Comparison of ENCODE assay signal across 21 cellular contexts in genomic region chr10:25786899-25787298, GRCh38.
"Had no signal": no experiment of that assay in that cellular context is flagged by ENCODE, and none has a peak within 500 bp of the region (broad histone marks: within the 10 kb centered on the region; RNA-seq: fewer than 3 reads in every experiment).

No MANE protein-coding gene starts in this region.

- H3K4me1 ChIP-seq: esophagus muscularis mucosa, foreskin keratinocyte, gastroesophageal sphincter, heart left ventricle, left lung, lower lobe of right lung had no signal

- H3K9me3 ChIP-seq: esophagus muscularis mucosa, gastroesophageal sphincter, heart left ventricle, left lung, lower lobe of right lung had no signal

- H3K4me2 ChIP-seq: hepatocyte had no signal

- FAIRE-seq: colon, endothelial cell of umbilical vein, frontal cortex, islet of Langerhans, keratinocyte had no signal

- H3K27me3 ChIP-seq: esophagus muscularis mucosa, foreskin keratinocyte, gastroesophageal sphincter, hepatocyte, left lung had no signal

- H3K4me3 ChIP-seq: coronary artery, dorsolateral prefrontal cortex, esophagus muscularis mucosa, gastroesophageal sphincter, heart left ventricle, hepatocyte, left lung, lower lobe of right lung had no signal

- ATAC-seq: foreskin keratinocyte, gastroesophageal sphincter, heart left ventricle, left cardiac atrium, left lung, left ventricle myocardium superior, lower lobe of right lung had no signal

- H2AFZ ChIP-seq: hepatocyte had no signal

- H3K36me3 ChIP-seq: esophagus muscularis mucosa, gastroesophageal sphincter, heart left ventricle, left lung, lower lobe of right lung had no signal

- H3K27ac ChIP-seq: coronary artery, dorsolateral prefrontal cortex, esophagus muscularis mucosa, foreskin keratinocyte, gastroesophageal sphincter, heart left ventricle, hepatocyte, left lung, lower lobe of right lung had no signal

- DNase-seq: dermis blood vessel endothelial cell; dorsolateral prefrontal cortex; effector CD4-positive, alpha-beta T cell; effector memory CD4-positive, alpha-beta T cell; foreskin keratinocyte; heart left ventricle; left cardiac atrium; left lung; left ventricle myocardium superior; lower lobe of right lung; mesenchymal stem cell; midbrain had no signal

- H3K79me2 ChIP-seq: hepatocyte had no signal
